In genomic region chr19:53160350-53160749, GRCh38 we compare ENCODE assay signal across 1 cellular context.
TF ChIP-seq lines count a peak whose summit lies in the region.

No MANE protein-coding gene starts in this region.

TF ChIP-seq in HepG2, 621 proteins besides CTCF, POLR2A, EP300 and RAD21:
- TF ChIP-seq SYNCRIP (IDR thresholded peaks at IDR 0.05; ENCODE audit: insufficient read depth, low read depth, low read length) (no peak), CEBPB (IDR thresholded peaks at IDR 0.05; ENCODE audit: borderline replicate concordance, low read depth, low read length) (0 out of 2 replicates have a peak, but pooled peaks have one; percentile 31)
